Comparison of ENCODE assay signal across 8 cellular contexts in the genomic region with DNA sequence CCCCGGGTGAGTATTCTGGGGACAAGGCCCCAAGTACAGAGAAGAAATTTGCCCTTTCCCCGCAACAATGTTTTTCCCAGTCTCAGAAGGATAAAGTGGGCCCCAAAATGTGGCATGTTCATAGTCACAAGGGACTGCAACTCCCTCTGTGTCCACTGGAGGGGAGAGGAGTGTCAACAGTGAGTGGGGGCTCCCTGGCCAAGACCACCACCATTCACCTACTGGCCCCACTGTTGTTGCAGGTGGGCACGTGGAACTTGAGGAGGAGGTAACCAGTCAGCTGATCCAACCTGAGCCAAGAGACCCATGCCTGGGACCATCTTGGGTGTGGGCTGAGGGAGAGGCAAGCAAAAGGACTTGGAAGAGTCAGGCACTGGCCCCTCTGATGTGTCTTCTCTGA. TPM values are rescaled to one million over a fixed set of nuclear protein-coding genes. Genes with fewer than 3 reads are reported as not detected.
DNase-seq lines count a peak whose midpoint lies in the region; ATAC-seq and TF ChIP-seq lines count a peak whose summit lies in the region.

No MANE protein-coding gene starts in this region.

- peaks cover 6% of the 10 kb centered on the region for H3K4me1 Mint-ChIP-seq in activated naive CD8-positive, alpha-beta T cell treated with anti-CD3 and anti-CD28 coated beads, Interleukin-2, amount 10 ng/mL, durations not matched to agents 7 days and 5 days
- H3K4me1 Mint-ChIP-seq in stimulated activated naive B cell treated with anti-CD40 and anti-IgM and Interleukin-4, amounts not matched to agents 10 μg/mL and 1 μg/mL and 100 μg/mL, for 72 hours: peaks cover 0 to 7% of the 10 kb centered on the region in 2 donors

- peak overlapping the region; percentile 82 for H3K27ac ChIP-seq in left ventricle myocardium inferior (replicated peaks)
- peak overlapping the region; percentile 78 for H3K27ac ChIP-seq in psoas muscle

- in situ Hi-C loops in ACHN (cut with HindIII; ENCODE audit: low pct_ligation_motif_present, low pct_unique_long_range_greater_than_20kb, low sequenced_read_pairs): loop anchor here (25.0 kb wide), 1 partner anchor 109 kb away; no protein-coding TSS in a partner anchor

- H3K4me3 Mint-ChIP-seq in activated naive CD8-positive, alpha-beta T cell treated with anti-CD3 and anti-CD28 coated beads, Interleukin-2, amount 10 ng/mL, durations not matched to agents 7 days and 5 days: no peak overlapping the region
- H3K4me3 Mint-ChIP-seq in stimulated activated naive B cell treated with anti-CD40 and anti-IgM and Interleukin-4, amounts not matched to agents 10 μg/mL and 1 μg/mL and 100 μg/mL, for 72 hours: no peak overlapping the region

- no peak overlapping the region for H3K27ac Mint-ChIP-seq in activated naive CD8-positive, alpha-beta T cell treated with anti-CD3 and anti-CD28 coated beads, Interleukin-2, amount 10 ng/mL, durations not matched to agents 7 days and 5 days
- no peak overlapping the region for H3K27ac Mint-ChIP-seq in stimulated activated naive B cell treated with anti-CD40 and anti-IgM and Interleukin-4, amounts not matched to agents 10 μg/mL and 1 μg/mL and 100 μg/mL, for 72 hours

- DNase-seq in ACHN (peak; percentile 48), GM06990 (ENCODE audit: extremely low read depth, insufficient read length) (peak; percentile 55), NCI-H1092 treated with DMSO at 0.1 percent for 48 hours (lab: John Stamatoyannopoulos, UW) (peak; percentile 23), left ventricle myocardium inferior (no peak), psoas muscle (no peak)
- DNase-seq in activated naive CD8-positive, alpha-beta T cell treated with anti-CD3 and anti-CD28 coated beads, Interleukin-2, amount 10 ng/mL, durations not matched to agents 7 days and 5 days: peak; percentile 50
- no peak for DNase-seq in stimulated activated naive B cell treated with anti-CD40 and anti-IgM and Interleukin-4, amounts not matched to agents 10 μg/mL and 1 μg/mL and 100 μg/mL, for 72 hours

- H3K36me3 ChIP-seq in GM06990 (ENCODE audit: control insufficient read depth, insufficient read depth, low read length) (peaks cover 15% of the 10 kb centered on the region), left ventricle myocardium inferior (peaks cover 49% of the 10 kb centered on the region), psoas muscle (ENCODE audit: insufficient read depth in 1 of 2, low read depth in 1 of 2) (peaks cover 14 to 64% of the 10 kb centered on the region in 2 donors)

- H3K9me3 ChIP-seq in left ventricle myocardium inferior (replicated peaks) (no peaks in the 10 kb centered on the region), psoas muscle (no peaks in the 10 kb centered on the region)

- H3K4me1 ChIP-seq in left ventricle myocardium inferior (peaks cover 18% of the 10 kb centered on the region), psoas muscle (peaks cover 10% of the 10 kb centered on the region)

- H3K27me3 ChIP-seq in GM06990 (replicated peaks; ENCODE audit: control insufficient read depth, insufficient read depth, low read length): no peaks in the 10 kb centered on the region
- no peaks in the 10 kb centered on the region for H3K27me3 ChIP-seq in left ventricle myocardium inferior (ENCODE audit: low read depth)
- H3K27me3 ChIP-seq in psoas muscle (ENCODE audit: insufficient read depth in 3 of 3, low read length in 2 of 3): no peaks in the 10 kb centered on the region

- H3K27me3 Mint-ChIP-seq in activated naive CD8-positive, alpha-beta T cell treated with anti-CD3 and anti-CD28 coated beads, Interleukin-2, amount 10 ng/mL, durations not matched to agents 7 days and 5 days: no peaks in the 10 kb centered on the region
- no peaks in the 10 kb centered on the region for H3K27me3 Mint-ChIP-seq in stimulated activated naive B cell treated with anti-CD40 and anti-IgM and Interleukin-4, amounts not matched to agents 10 μg/mL and 1 μg/mL and 100 μg/mL, for 72 hours

- peaks cover 9% of the 10 kb centered on the region for H3K36me3 Mint-ChIP-seq in activated naive CD8-positive, alpha-beta T cell treated with anti-CD3 and anti-CD28 coated beads, Interleukin-2, amount 10 ng/mL, durations not matched to agents 7 days and 5 days
- peaks cover 36 to 44% of the 10 kb centered on the region in 2 donors for H3K36me3 Mint-ChIP-seq in stimulated activated naive B cell treated with anti-CD40 and anti-IgM and Interleukin-4, amounts not matched to agents 10 μg/mL and 1 μg/mL and 100 μg/mL, for 72 hours

- H3K4me3 ChIP-seq in GM06990 (replicated peaks; ENCODE audit: low read depth, low read length) (peak overlapping the region; percentile 68), left ventricle myocardium inferior (peak overlapping the region; percentile 71), psoas muscle (peak overlapping the region; percentile 78)

- ATAC-seq in activated naive CD8-positive, alpha-beta T cell treated with anti-CD3 and anti-CD28 coated beads, Interleukin-2, amount 10 ng/mL, durations not matched to agents 7 days and 5 days (ENCODE audit: low read depth): peak; percentile 59
- ATAC-seq in psoas muscle (peak; percentile 46 to 65 (median 54)), GM19324 (IDR thresholded peaks at IDR 0.05; ENCODE audit: low FRiP score, unreplicated experiment) (no peak)
- ATAC-seq in stimulated activated naive B cell treated with anti-CD40 and anti-IgM and Interleukin-4, amounts not matched to agents 10 μg/mL and 1 μg/mL and 100 μg/mL, for 72 hours (replicated peaks): no peak

- intact Hi-C loops in left ventricle myocardium inferior (cut with micrococcal nuclease): no loop called here
- intact Hi-C loops in psoas muscle (cut with DNase I): loop anchor here (5.0 kb wide), 2 partner anchors 66 to 166 kb away; a partner anchor contains a TSS

- no peaks in the 10 kb centered on the region for H3K9me3 Mint-ChIP-seq in activated naive CD8-positive, alpha-beta T cell treated with anti-CD3 and anti-CD28 coated beads, Interleukin-2, amount 10 ng/mL, durations not matched to agents 7 days and 5 days
- no peaks in the 10 kb centered on the region for H3K9me3 Mint-ChIP-seq in stimulated activated naive B cell treated with anti-CD40 and anti-IgM and Interleukin-4, amounts not matched to agents 10 μg/mL and 1 μg/mL and 100 μg/mL, for 72 hours

- TF ChIP-seq CTCF in GM06990 (IDR thresholded peaks at IDR 0.05; ENCODE audit: insufficient read depth, low read length, poor library complexity, severe bottlenecking) (peak; percentile 79), left ventricle myocardium inferior (IDR thresholded peaks at IDR 0.05; ENCODE audit: borderline replicate concordance) (peak; percentile 62), psoas muscle (IDR thresholded peaks at IDR 0.05) (peak; percentile 53)

- POLR2A ChIA-PET in activated naive CD8-positive, alpha-beta T cell treated with anti-CD3 and anti-CD28 coated beads, Interleukin-2, amount 10 ng/mL, durations not matched to agents 7 days and 5 days (lab: Charles Lee): interaction anchor here (0.8 to 4.9 kb wide), 9 partner anchors 12 to 151 kb away, joined by 3 to 41 read pairs (median 6); a partner anchor contains a TSS

- WGBS in psoas muscle, 3 donors: 50 to 60% (median 53%) methylated on average over 3 of the region's 3 CpGs

RNA-seq across cellular contexts. Expression of a gene that starts 0.8 kb away (rescaled TPM):
- 1 to 10 TPM; 2.9 to 3.5 TPM for total RNA-seq in activated naive CD8-positive, alpha-beta T cell treated with anti-CD3 and anti-CD28 coated beads, Interleukin-2, amount 10 ng/mL, durations not matched to agents 7 days and 5 days
- 2.2 TPM for total RNA-seq in left ventricle myocardium inferior
- total RNA-seq in psoas muscle: 1 to 10 TPM; 1.4 to 2.9 (median 1.7) TPM
- polyA plus RNA-seq in psoas muscle: 1 to 10 TPM; 1.6 to 2.7 (median 1.9) TPM

RNA-seq across cellular contexts. Expression of a gene that starts 12.7 kb away (rescaled TPM):
- total RNA-seq in activated naive CD8-positive, alpha-beta T cell treated with anti-CD3 and anti-CD28 coated beads, Interleukin-2, amount 10 ng/mL, durations not matched to agents 7 days and 5 days: 10 to 100 TPM; 31.8 to 33.3 TPM
- total RNA-seq in left ventricle myocardium inferior: 14.6 TPM
- 10 to 100 TPM in 3 of 4 donors, 1 to 10 TPM in 1; 9.7 to 18.2 (median 15.3) TPM for total RNA-seq in psoas muscle
- 10 to 100 TPM; 14.4 to 26.2 (median 19.1) TPM for polyA plus RNA-seq in psoas muscle

RNA-seq across cellular contexts. Expression of a gene that starts 22.2 kb away (rescaled TPM):
- total RNA-seq in activated naive CD8-positive, alpha-beta T cell treated with anti-CD3 and anti-CD28 coated beads, Interleukin-2, amount 10 ng/mL, durations not matched to agents 7 days and 5 days: 10 to 100 TPM; 34.6 to 35.1 TPM
- 13.4 TPM for total RNA-seq in left ventricle myocardium inferior
- 10 to 100 TPM; 13.2 to 21.8 (median 18.9) TPM for total RNA-seq in psoas muscle
- polyA plus RNA-seq in psoas muscle: 10 to 100 TPM in 1 of 3 donors, 1 to 10 TPM in 2; 8.6 to 16.8 (median 9.9) TPM

RNA-seq across cellular contexts. Expression of a gene that starts 22.3 kb away (rescaled TPM):
- total RNA-seq in activated naive CD8-positive, alpha-beta T cell treated with anti-CD3 and anti-CD28 coated beads, Interleukin-2, amount 10 ng/mL, durations not matched to agents 7 days and 5 days: 10 to 100 TPM; 14.7 to 15.0 TPM
- total RNA-seq in left ventricle myocardium inferior (51.1 TPM), psoas muscle (10 to 100 TPM; 44.5 to 81.6 (median 62.8) TPM)
- polyA plus RNA-seq in psoas muscle: 10 to 100 TPM in 2 of 3 donors, 1 to 10 TPM in 1; 3.2 to 52.6 (median 24.9) TPM

RNA-seq across cellular contexts. Expression of a gene that starts 39.5 kb away (rescaled TPM):
- under 1 TPM; 0.40 to 0.69 TPM for total RNA-seq in activated naive CD8-positive, alpha-beta T cell treated with anti-CD3 and anti-CD28 coated beads, Interleukin-2, amount 10 ng/mL, durations not matched to agents 7 days and 5 days
- total RNA-seq in left ventricle myocardium inferior: 0.77 TPM
- total RNA-seq in psoas muscle: 1 to 10 TPM; 2.6 to 6.0 (median 4.6) TPM
- 10 to 100 TPM in 1 of 3 donors, 1 to 10 TPM in 2; 3.1 to 16.5 (median 7.8) TPM for polyA plus RNA-seq in psoas muscle

Comparison
In these comparisons a context has a peak if more than half of its experiments do, and no peak if none do; other contexts are left out.
1. DNase-seq: peak in ACHN (single experiment), GM06990 (single experiment), NCI-H1092 treated with DMSO at 0.1 percent for 48 hours (single experiment) and activated naive CD8-positive, alpha-beta T cell treated with anti-CD3 and anti-CD28 coated beads, Interleukin-2, amount 10 ng/mL, durations not matched to agents 7 days and 5 days (single experiment); none in left ventricle myocardium inferior (single experiment), psoas muscle (0 of 2) and stimulated activated naive B cell treated with anti-CD40 and anti-IgM and Interleukin-4, amounts not matched to agents 10 μg/mL and 1 μg/mL and 100 μg/mL, for 72 hours (single experiment).
2. ATAC-seq: peak in activated naive CD8-positive, alpha-beta T cell treated with anti-CD3 and anti-CD28 coated beads, Interleukin-2, amount 10 ng/mL, durations not matched to agents 7 days and 5 days (single experiment) and psoas muscle (4 of 4); none in stimulated activated naive B cell treated with anti-CD40 and anti-IgM and Interleukin-4, amounts not matched to agents 10 μg/mL and 1 μg/mL and 100 μg/mL, for 72 hours (0 of 2) and GM19324 (single experiment).
3. Peak in every context shown above with its lines, with median percentiles within 50 percentile points of each other: H3K4me3 ChIP-seq and CTCF ChIP-seq.